In the genomic region with DNA sequence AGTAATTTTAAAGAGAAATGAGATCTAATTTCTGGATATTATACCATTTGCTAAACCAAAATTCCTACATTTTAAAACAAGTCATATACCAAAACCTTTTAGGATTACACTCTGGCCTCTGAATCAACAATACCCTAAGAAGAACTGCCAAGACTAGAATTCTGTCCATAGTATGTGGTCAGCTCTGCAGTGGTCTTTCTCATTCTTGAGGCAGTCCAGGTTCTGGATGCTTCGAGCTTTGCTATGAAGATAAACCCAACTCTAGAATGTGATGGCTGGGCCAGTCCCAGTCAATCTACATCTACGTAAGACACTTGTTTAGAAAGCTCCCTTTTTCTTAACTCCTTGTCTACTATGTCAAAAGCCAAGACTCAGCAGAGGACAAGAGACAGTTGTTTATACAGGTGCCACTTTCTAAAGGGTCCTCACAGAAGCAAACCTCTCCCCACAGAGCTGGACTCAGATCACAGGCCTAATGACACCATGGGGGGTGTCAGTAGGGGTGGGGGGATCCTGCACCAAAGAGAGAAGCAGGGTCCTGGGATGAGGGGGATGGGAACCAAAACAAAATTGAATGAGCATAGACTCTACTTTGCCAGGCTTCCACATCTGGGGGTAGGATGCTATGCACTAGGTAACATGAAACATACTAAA, we compare ENCODE assay signal across 16 cellular contexts.
A peak's percentile ranks its signal among the peaks of the same experiment; 100 is the strongest.
DNase-seq lines count a peak whose midpoint lies in the region; ATAC-seq lines count a peak whose summit lies in the region.
"Had no signal": no experiment of that assay in that cellular context is flagged by ENCODE, and none has a peak within 500 bp of the region (broad histone marks: within the 10 kb centered on the region; RNA-seq: fewer than 3 reads in every experiment).

No MANE protein-coding gene starts in this region.

- peaks cover 24% of the 10 kb centered on the region for H3K79me1 ChIP-seq in mesenchymal stem cell (replicated peaks; ENCODE audit: low read length, poor library complexity, severe bottlenecking)

- H3K36me3 Mint-ChIP-seq in stimulated activated memory B cell treated with anti-CD40 and anti-IgM and Interleukin-4, amounts not matched to agents 10 μg/mL and 1 μg/mL and 100 μg/mL, for 72 hours: peaks cover 8% of the 10 kb centered on the region
- no peaks in the 10 kb centered on the region for H3K36me3 Mint-ChIP-seq in activated CD8-positive, alpha-beta memory T cell treated with anti-CD3 and anti-CD28 coated beads, Interleukin-2, amount 10 ng/mL, durations not matched to agents 7 days and 5 days
- H3K36me3 Mint-ChIP-seq in activated naive CD8-positive, alpha-beta T cell treated with anti-CD3 and anti-CD28 coated beads for 36 hours: no peaks in the 10 kb centered on the region

- CTCF ChIA-PET in activated CD8-positive, alpha-beta memory T cell treated with anti-CD3 and anti-CD28 coated beads, Interleukin-2, amount 10 ng/mL, durations not matched to agents 7 days and 5 days (lab: Charles Lee): interaction anchor here (1.0 to 1.2 kb wide), 2 partner anchors 11 to 12 kb away, joined by 3 read pairs; no protein-coding TSS in a partner anchor

- peak overlapping the region; percentile 21 for H2BK120ac ChIP-seq in mesenchymal stem cell (ENCODE audit: low read depth, low read length)

- H3K9ac ChIP-seq in HUES64 (ENCODE audit: low read depth, low read length) (no peak overlapping the region), mesenchymal stem cell (ENCODE audit: low read length) (no peak overlapping the region)

- H3K4me3 ChIP-seq in HUES64 (ENCODE audit: low read length) (no peak overlapping the region; the same call in 1 of the 2 replicates), mesenchymal stem cell (ENCODE audit: insufficient read depth in 1 of 2, low read depth in 1 of 2, low read length in 2 of 2) (no peak overlapping the region)

- H3K27ac ChIP-seq in HUES64 (ENCODE audit: low read depth, low read length): peak overlapping the region; percentile 48; the same call in 1 of the 2 replicates
- H3K27ac ChIP-seq in mesenchymal stem cell (ENCODE audit: low read length, poor library complexity, severe bottlenecking): no peak overlapping the region

- 84% methylated on average over 2 of the region's 2 CpGs for WGBS in HUES64
- WGBS in mesenchymal stem cell: 88% methylated on average over 2 of the region's 2 CpGs

- H3K27me3 ChIP-seq in HUES64 (ENCODE audit: insufficient read depth, low read length) (no peaks in the 10 kb centered on the region), mesenchymal stem cell (ENCODE audit: control insufficient read depth in 1 of 2, insufficient read depth in 1 of 2, low read length in 2 of 2) (no peaks in the 10 kb centered on the region)

- peaks cover 27% of the 10 kb centered on the region for H3K4me1 Mint-ChIP-seq in stimulated activated memory B cell treated with anti-CD40 and anti-IgM and Interleukin-4, amounts not matched to agents 10 μg/mL and 1 μg/mL and 100 μg/mL, for 72 hours
- no peaks in the 10 kb centered on the region for H3K4me1 Mint-ChIP-seq in activated CD8-positive, alpha-beta memory T cell treated with anti-CD3 and anti-CD28 coated beads, Interleukin-2, amount 10 ng/mL, durations not matched to agents 7 days and 5 days
- no peaks in the 10 kb centered on the region for H3K4me1 Mint-ChIP-seq in activated naive CD8-positive, alpha-beta T cell treated with anti-CD3 and anti-CD28 coated beads for 36 hours

- H2BK15ac ChIP-seq in mesenchymal stem cell (ENCODE audit: low read depth, poor library complexity, severe bottlenecking): peak overlapping the region; percentile 87

- peaks cover 3% of the 10 kb centered on the region for H3K9me3 Mint-ChIP-seq in stimulated activated memory B cell treated with anti-CD40 and anti-IgM and Interleukin-4, amounts not matched to agents 10 μg/mL and 1 μg/mL and 100 μg/mL, for 72 hours
- no peaks in the 10 kb centered on the region for H3K9me3 Mint-ChIP-seq in activated CD8-positive, alpha-beta memory T cell treated with anti-CD3 and anti-CD28 coated beads, Interleukin-2, amount 10 ng/mL, durations not matched to agents 7 days and 5 days (ENCODE audit: low read depth)
- no peaks in the 10 kb centered on the region for H3K9me3 Mint-ChIP-seq in activated naive CD8-positive, alpha-beta T cell treated with anti-CD3 and anti-CD28 coated beads for 36 hours

- no peak overlapping the region for H2BK12ac ChIP-seq in mesenchymal stem cell (ENCODE audit: low read length in 2 of 2)

- H2AK5ac ChIP-seq in mesenchymal stem cell (ENCODE audit: low read length, severe bottlenecking): no peak overlapping the region

- no peak overlapping the region for H2BK5ac ChIP-seq in mesenchymal stem cell (ENCODE audit: low read depth, low read length, poor library complexity, severe bottlenecking)

- no peak overlapping the region for H3K14ac ChIP-seq in mesenchymal stem cell (ENCODE audit: low read length in 2 of 2)

- H3K27me3 Mint-ChIP-seq in stimulated activated memory B cell treated with anti-CD40 and anti-IgM and Interleukin-4, amounts not matched to agents 10 μg/mL and 1 μg/mL and 100 μg/mL, for 72 hours: no peaks in the 10 kb centered on the region
- peaks cover 8% of the 10 kb centered on the region for H3K27me3 Mint-ChIP-seq in activated CD8-positive, alpha-beta memory T cell treated with anti-CD3 and anti-CD28 coated beads, Interleukin-2, amount 10 ng/mL, durations not matched to agents 7 days and 5 days
- H3K27me3 Mint-ChIP-seq in activated naive CD8-positive, alpha-beta T cell treated with anti-CD3 and anti-CD28 coated beads for 36 hours: no peaks in the 10 kb centered on the region
- H3K27me3 Mint-ChIP-seq: IgD-negative memory B cell had no signal

- peak overlapping the region; percentile 75 for H3K27ac Mint-ChIP-seq in stimulated activated memory B cell treated with anti-CD40 and anti-IgM and Interleukin-4, amounts not matched to agents 10 μg/mL and 1 μg/mL and 100 μg/mL, for 72 hours
- H3K27ac Mint-ChIP-seq in activated CD8-positive, alpha-beta memory T cell treated with anti-CD3 and anti-CD28 coated beads, Interleukin-2, amount 10 ng/mL, durations not matched to agents 7 days and 5 days: no peak overlapping the region
- no peak overlapping the region for H3K27ac Mint-ChIP-seq in activated naive CD8-positive, alpha-beta T cell treated with anti-CD3 and anti-CD28 coated beads for 36 hours

- peak overlapping the region; percentile 52 for H4K8ac ChIP-seq in mesenchymal stem cell (ENCODE audit: low read length)

- no peak for ATAC-seq in stimulated activated memory B cell treated with anti-CD40 and anti-IgM and Interleukin-4, amounts not matched to agents 10 μg/mL and 1 μg/mL and 100 μg/mL, for 72 hours
- ATAC-seq in activated CD8-positive, alpha-beta memory T cell treated with anti-CD3 and anti-CD28 coated beads, Interleukin-2, amount 10 ng/mL, durations not matched to agents 7 days and 5 days: no peak

- H3K9me3 ChIP-seq in HUES64 (ENCODE audit: insufficient read depth, low read depth, low read length) (no peaks in the 10 kb centered on the region), mesenchymal stem cell (ENCODE audit: control insufficient read depth, low read length) (no peaks in the 10 kb centered on the region)

- H3K4me2 ChIP-seq in mesenchymal stem cell (ENCODE audit: low read length, poor library complexity, severe bottlenecking): no peak overlapping the region

- no peak overlapping the region for H4K91ac ChIP-seq in mesenchymal stem cell (ENCODE audit: low read length)

- H2AFZ ChIP-seq in mesenchymal stem cell (ENCODE audit: low read depth, low read length): no peak overlapping the region

- H3K4me1 ChIP-seq in HUES64 (ENCODE audit: insufficient read depth, low read length) (peaks cover 19% of the 10 kb centered on the region), mesenchymal stem cell (ENCODE audit: control insufficient read depth, insufficient read depth, low read depth, low read length) (peaks cover 2% of the 10 kb centered on the region)

- H3K18ac ChIP-seq in mesenchymal stem cell (ENCODE audit: low read depth in 1 of 2, low read length in 2 of 2): peak overlapping the region in 1 of 2 experiments; percentile 81

- no peak overlapping the region for H3K4me3 Mint-ChIP-seq in stimulated activated memory B cell treated with anti-CD40 and anti-IgM and Interleukin-4, amounts not matched to agents 10 μg/mL and 1 μg/mL and 100 μg/mL, for 72 hours
- no peak overlapping the region for H3K4me3 Mint-ChIP-seq in activated CD8-positive, alpha-beta memory T cell treated with anti-CD3 and anti-CD28 coated beads, Interleukin-2, amount 10 ng/mL, durations not matched to agents 7 days and 5 days
- no peak overlapping the region for H3K4me3 Mint-ChIP-seq in activated naive CD8-positive, alpha-beta T cell treated with anti-CD3 and anti-CD28 coated beads for 36 hours
- H3K4me3 Mint-ChIP-seq: CD14-positive monocyte, IgD-negative memory B cell had no signal

- H3K36me3 ChIP-seq in HUES64 (ENCODE audit: insufficient read depth, low read length): no peaks in the 10 kb centered on the region
- H3K36me3 ChIP-seq in mesenchymal stem cell (ENCODE audit: control insufficient read depth in 1 of 2, insufficient read depth in 2 of 2, low read depth in 1 of 2, low read length in 2 of 2): peaks cover 0 to 4% of the 10 kb centered on the region in 2 experiments

- no peak overlapping the region for H3K23ac ChIP-seq in mesenchymal stem cell (ENCODE audit: low read length in 2 of 2)

- H3K4ac ChIP-seq in mesenchymal stem cell (ENCODE audit: low read depth in 1 of 2, low read length in 2 of 2): peak overlapping the region in 1 of 2 experiments; percentile 24

- DNase-seq in ecto neural progenitor cell (ENCODE audit: low spot score) (peak; percentile 53), mesenchymal stem cell (no peak), DMS153 treated with DMSO at 0.1 percent for 48 hours (lab: John Stamatoyannopoulos, UW; ENCODE audit: unreplicated experiment) (no peak)
- no peak for DNase-seq in activated CD8-positive, alpha-beta memory T cell treated with anti-CD3 and anti-CD28 coated beads, Interleukin-2, amount 10 ng/mL, durations not matched to agents 7 days and 5 days
- DNase-seq in activated naive CD8-positive, alpha-beta T cell treated with anti-CD3 and anti-CD28 coated beads for 36 hours: no peak
- DNase-seq: COR-L47, DMS153, Kasumi-1, MM.1S, NCI-H1092 treated with DMSO at 0.1 percent for 48 hours, NCI-H2227 treated with DMSO at 0.1 percent for 48 hours, NCI-H524 had no signal
